In genomic region chr7:107627002-107627401, GRCh38 we compare ENCODE assay signal across 29 cellular contexts. TPM values are rescaled to one million over a fixed set of nuclear protein-coding genes. Genes with fewer than 3 reads are reported as not detected.
"Had no signal": no experiment of that assay in that cellular context is flagged by ENCODE, and none has a peak within 500 bp of the region (broad histone marks: within the 10 kb centered on the region; RNA-seq: fewer than 3 reads in every experiment).

No MANE protein-coding gene starts in this region.

- H3K27ac Mint-ChIP-seq: stimulated activated effector memory CD8-positive, alpha-beta T cell treated with anti-CD3 and anti-CD28 coated beads, Interleukin-12 subunit alpha, Interleukin-12 subunit beta, amount 100 ng/mL, for 72 hours; stimulated activated memory B cell treated with anti-CD40 and anti-IgM and Interleukin-4, amounts not matched to agents 10 μg/mL and 1 μg/mL and 100 μg/mL, for 72 hours; stimulated activated naive B cell treated with anti-CD40 and anti-IgM and Interleukin-4, amounts not matched to agents 10 μg/mL and 1 μg/mL and 100 μg/mL, for 72 hours; stimulated activated naive CD8-positive, alpha-beta T cell treated with anti-CD3 and anti-CD28 coated beads, Interleukin-15, amount 100 ng/mL, for 72 hours; stimulated activated naive CD8-positive, alpha-beta T cell treated with anti-CD3 and anti-CD28 coated beads, Interleukin-15, Interleukin-2, amounts not matched to agents 100 ng/mL and 50 ng/mL, for 24 hours; type B pancreatic cell had no signal

- H3K4me3 ChIP-seq: stomach, suprapubic skin, testis, thoracic aorta, thyroid gland, tibial artery, tibial nerve, transverse colon, upper lobe of left lung, upper lobe of right lung, uterus, vagina had no signal

- H3K27me3 ChIP-seq: stomach, suprapubic skin, testis, thyroid gland, tibial artery, tibial nerve, transverse colon, upper lobe of left lung, upper lobe of right lung, uterus, vagina had no signal

- FAIRE-seq: urothelium cell line had no signal

- H3K27me3 Mint-ChIP-seq: stimulated activated memory B cell treated with anti-CD40 and anti-IgM and Interleukin-4, amounts not matched to agents 10 μg/mL and 1 μg/mL and 100 μg/mL, for 72 hours; stimulated activated naive B cell treated with anti-CD40 and anti-IgM and Interleukin-4, amounts not matched to agents 10 μg/mL and 1 μg/mL and 100 μg/mL, for 72 hours; stimulated activated naive CD8-positive, alpha-beta T cell treated with anti-CD3 and anti-CD28 coated beads, Interleukin-15, amount 100 ng/mL, for 72 hours; stimulated activated naive CD8-positive, alpha-beta T cell treated with anti-CD3 and anti-CD28 coated beads, Interleukin-15, Interleukin-2, amounts not matched to agents 100 ng/mL and 50 ng/mL, for 24 hours had no signal

- H3K36me3 Mint-ChIP-seq: stimulated activated effector memory CD8-positive, alpha-beta T cell treated with anti-CD3 and anti-CD28 coated beads, Interleukin-12 subunit alpha, Interleukin-12 subunit beta, amount 100 ng/mL, for 72 hours; stimulated activated memory B cell treated with anti-CD40 and anti-IgM and Interleukin-4, amounts not matched to agents 10 μg/mL and 1 μg/mL and 100 μg/mL, for 72 hours; type B pancreatic cell had no signal

- ATAC-seq: stimulated activated effector memory CD8-positive, alpha-beta T cell treated with anti-CD3 and anti-CD28 coated beads, Interleukin-12 subunit alpha, Interleukin-12 subunit beta, amount 100 ng/mL, for 72 hours; stimulated activated memory B cell treated with anti-CD40 and anti-IgM and Interleukin-4, amounts not matched to agents 10 μg/mL and 1 μg/mL and 100 μg/mL, for 72 hours; stimulated activated naive B cell treated with anti-CD40 and anti-IgM and Interleukin-4, amounts not matched to agents 10 μg/mL and 1 μg/mL and 100 μg/mL, for 72 hours; stimulated activated naive CD8-positive, alpha-beta T cell treated with anti-CD3 and anti-CD28 coated beads, Interleukin-15, amount 100 ng/mL, for 72 hours; stimulated activated naive CD8-positive, alpha-beta T cell treated with anti-CD3 and anti-CD28 coated beads, Interleukin-15, Interleukin-2, amounts not matched to agents 100 U/mL and 50 U/mL, for 24 hours; upper lobe of right lung had no signal

- H3K4me3 Mint-ChIP-seq: stimulated activated effector memory CD8-positive, alpha-beta T cell treated with anti-CD3 and anti-CD28 coated beads, Interleukin-12 subunit alpha, Interleukin-12 subunit beta, amount 100 ng/mL, for 72 hours; stimulated activated memory B cell treated with anti-CD40 and anti-IgM and Interleukin-4, amounts not matched to agents 10 μg/mL and 1 μg/mL and 100 μg/mL, for 72 hours; stimulated activated naive B cell treated with anti-CD40 and anti-IgM and Interleukin-4, amounts not matched to agents 10 μg/mL and 1 μg/mL and 100 μg/mL, for 72 hours; stimulated activated naive CD8-positive, alpha-beta T cell treated with anti-CD3 and anti-CD28 coated beads, Interleukin-15, amount 100 ng/mL, for 72 hours; stimulated activated naive CD8-positive, alpha-beta T cell treated with anti-CD3 and anti-CD28 coated beads, Interleukin-15, Interleukin-2, amounts not matched to agents 100 ng/mL and 50 ng/mL, for 24 hours; type B pancreatic cell had no signal

- H3K9me3 ChIP-seq: stomach, suprapubic skin, testis, thoracic aorta, thyroid gland, tibial artery, tibial nerve, transverse colon, upper lobe of left lung, upper lobe of right lung, uterus, vagina had no signal

- H3K9me3 Mint-ChIP-seq: stimulated activated effector memory CD8-positive, alpha-beta T cell treated with anti-CD3 and anti-CD28 coated beads, Interleukin-12 subunit alpha, Interleukin-12 subunit beta, amount 100 ng/mL, for 72 hours; stimulated activated naive CD8-positive, alpha-beta T cell treated with anti-CD3 and anti-CD28 coated beads, Interleukin-15, amount 100 ng/mL, for 72 hours; type B pancreatic cell had no signal

- H3K27ac ChIP-seq: stomach, suprapubic skin, testis, thoracic aorta, thyroid gland, tibial artery, tibial nerve, transverse colon, upper lobe of left lung, upper lobe of right lung, uterus, vagina had no signal

- H3K4me1 ChIP-seq: stomach, suprapubic skin, testis, tibial artery, tibial nerve, upper lobe of right lung, uterus, vagina had no signal

- DNase-seq: stimulated activated CD4-positive, alpha-beta T cell treated with anti-CD3 and anti-CD28 coated beads, Interleukin-2, amount 100 ng/mL, for 48 hours; stimulated activated CD4-positive, alpha-beta T cell treated with anti-CD3 and anti-CD28 coated beads, Interleukin-4, amount 100 ng/mL, for 1 hour; stimulated activated CD4-positive, alpha-beta T cell treated with anti-CD3 and anti-CD28 coated beads, Interleukin-4, amount 100 ng/mL, for 24 hours; stimulated activated CD4-positive, alpha-beta T cell treated with anti-CD3 and anti-CD28 coated beads, Interleukin-4, amount 100 ng/mL, for 4 hours; stimulated activated CD8-positive, alpha-beta memory T cell treated with anti-CD3 and anti-CD28 coated beads, Interleukin-4, amount 100 ng/mL, for 48 hours; stimulated activated naive B cell treated with anti-CD40 and anti-IgM and Interleukin-4, amounts not matched to agents 10 μg/mL and 1 μg/mL and 100 μg/mL, for 72 hours; stimulated activated naive CD4-positive, alpha-beta T cell; stimulated activated naive CD4-positive, alpha-beta T cell treated with Interleukin-2 at 50 U/mL for 16 hours; stimulated activated naive CD8-positive, alpha-beta T cell treated with anti-CD3 and anti-CD28 coated beads, Interleukin-15, amount 100 ng/mL, for 72 hours; stimulated activated naive CD8-positive, alpha-beta T cell treated with anti-CD3 and anti-CD28 coated beads, Interleukin-15, Interleukin-2, amounts not matched to agents 100 U/mL and 50 U/mL, for 24 hours; stomach; substantia nigra; testis; thyroid gland; tibial artery; transverse colon; trophoblast cell; upper lobe of left lung; upper lobe of right lung; uterus had no signal

- H3K4me1 Mint-ChIP-seq: stimulated activated effector memory CD8-positive, alpha-beta T cell treated with anti-CD3 and anti-CD28 coated beads, Interleukin-12 subunit alpha, Interleukin-12 subunit beta, amount 100 ng/mL, for 72 hours had no signal

- H3K36me3 ChIP-seq: thoracic aorta, thyroid gland, transverse colon, upper lobe of right lung, uterus had no signal

RNA-seq across cellular contexts. Expression of gene SLC26A4, which starts 33.6 kb away (rescaled TPM):
- total RNA-seq: vagina had no signal
